In genomic region chr3:106326941-106327765, GRCh38 we compare ENCODE assay signal across 18 cellular contexts.
A peak's percentile ranks its signal among the peaks of the same experiment; 100 is the strongest.
DNase-seq lines count a peak whose midpoint lies in the region; ATAC-seq and TF ChIP-seq lines count a peak whose summit lies in the region.
"Had no signal": no experiment of that assay in that cellular context is flagged by ENCODE, and none has a peak within 500 bp of the region (broad histone marks: within the 10 kb centered on the region; RNA-seq: fewer than 3 reads in every experiment).

No MANE protein-coding gene starts in this region.

- peak overlapping the region; percentile 42 for H3K27ac Mint-ChIP-seq in activated T-cell treated with anti-CD3 and anti-CD28 coated beads, Interleukin-2, amount 50 U/mL, for 24 hours
- H3K27ac Mint-ChIP-seq in IgD-negative memory B cell (peak overlapping the region in 2 of 3 donors; percentile 24 to 35), osteocyte (ENCODE audit: unreplicated experiment) (peak overlapping the region; percentile 39)
- H3K27ac Mint-ChIP-seq: dendritic cell treated with granulocyte-macrophage colony-stimulating factor and Interleukin-4, amounts not matched to agents 40 ng/mL and 50 ng/mL, for 4 days; progenitor cell of endocrine pancreas had no signal

- no peak overlapping the region for H3K4me3 Mint-ChIP-seq in activated T-cell treated with anti-CD3 and anti-CD28 coated beads, Interleukin-2, amount 50 U/mL, for 24 hours
- H3K4me3 Mint-ChIP-seq in IgD-negative memory B cell (no peak overlapping the region), osteocyte (ENCODE audit: unreplicated experiment) (no peak overlapping the region)
- H3K4me3 Mint-ChIP-seq: dendritic cell treated with granulocyte-macrophage colony-stimulating factor and Interleukin-4, amounts not matched to agents 40 ng/mL and 50 ng/mL, for 4 days had no signal

- no peak for ATAC-seq in GM18517 (IDR thresholded peaks at IDR 0.05; ENCODE audit: unreplicated experiment)

- peaks cover 22% of the 10 kb centered on the region for H3K9me3 Mint-ChIP-seq in activated T-cell treated with anti-CD3 and anti-CD28 coated beads, Interleukin-2, amount 50 U/mL, for 24 hours
- H3K9me3 Mint-ChIP-seq in IgD-negative memory B cell (peaks cover 8 to 18% (median 13%) of the 10 kb centered on the region in 3 donors), osteocyte (ENCODE audit: unreplicated experiment) (peaks cover 15% of the 10 kb centered on the region)

- no peaks in the 10 kb centered on the region for H3K27me3 Mint-ChIP-seq in activated T-cell treated with anti-CD3 and anti-CD28 coated beads, Interleukin-2, amount 50 U/mL, for 24 hours
- no peaks in the 10 kb centered on the region for H3K27me3 Mint-ChIP-seq in IgD-negative memory B cell
- H3K27me3 Mint-ChIP-seq in osteocyte (ENCODE audit: unreplicated experiment) = no peaks in the 10 kb centered on the region
- H3K27me3 Mint-ChIP-seq: dendritic cell treated with granulocyte-macrophage colony-stimulating factor and Interleukin-4, amounts not matched to agents 40 ng/mL and 50 ng/mL, for 4 days; progenitor cell of endocrine pancreas had no signal

- peaks cover 44% of the 10 kb centered on the region for H3K4me1 Mint-ChIP-seq in activated T-cell treated with anti-CD3 and anti-CD28 coated beads, Interleukin-2, amount 50 U/mL, for 24 hours (ENCODE audit: low read depth)
- H3K4me1 Mint-ChIP-seq in IgD-negative memory B cell (peaks cover 6 to 17% (median 8%) of the 10 kb centered on the region in 3 donors), osteocyte (ENCODE audit: unreplicated experiment) (peaks cover 9% of the 10 kb centered on the region)

- TF ChIP-seq CTCF in astrocyte of the cerebellum (IDR thresholded peaks at IDR 0.05; ENCODE audit: low read depth, low read length, missing control alignments) (no peak), osteocyte (IDR thresholded peaks at IDR 0.05) (no peak)

- no peak overlapping the region for H3K4me3 ChIP-seq in astrocyte of the cerebellum (ENCODE audit: low read depth, low read length)

- no peak for DNase-seq in activated T-cell treated with anti-CD3 and anti-CD28 coated beads, Interleukin-2, amount 50 U/mL, for 24 hours
- DNase-seq in activated T-cell treated with anti-CD3 and anti-CD28 coated beads, Interleukin-2, amount 50 U/mL, for 1 hour = no peak
- DNase-seq in astrocyte of the cerebellum (ENCODE audit: low read depth) (peak; percentile 1), osteocyte (ENCODE audit: extremely low spot score, unreplicated experiment) (no peak), DMS153 treated with DMSO at 0.1 percent for 48 hours (lab: John Stamatoyannopoulos, UW; ENCODE audit: unreplicated experiment) (no peak), NCI-H226 (no peak)
- DNase-seq: activated CD4-positive, alpha-beta T cell treated with anti-CD3 and anti-CD28 coated beads for 1 hour; DMS79; foreskin fibroblast; H7; Karpas-422; mesendoderm; NCI-H2107; stimulated activated CD8-positive, alpha-beta memory T cell treated with anti-CD3 and anti-CD28 coated beads, Interleukin-4, amount 100 ng/mL, for 48 hours had no signal

- H3K36me3 Mint-ChIP-seq in activated T-cell treated with anti-CD3 and anti-CD28 coated beads, Interleukin-2, amount 50 U/mL, for 24 hours (ENCODE audit: low read depth) = peaks cover 14% of the 10 kb centered on the region
- peaks cover 2% of the 10 kb centered on the region for H3K36me3 Mint-ChIP-seq in IgD-negative memory B cell
- H3K36me3 Mint-ChIP-seq in osteocyte (ENCODE audit: unreplicated experiment) = no peaks in the 10 kb centered on the region

- in situ Hi-C loops in astrocyte of the cerebellum (cut with HindIII; ENCODE audit: low sequenced_read_pairs) = no loop called here
